ENCODE assay signal across 20 cellular contexts in genomic region chr20:50198211-50198666, GRCh38.
"Had no signal": no experiment of that assay in that cellular context is flagged by ENCODE, and none has a peak within 500 bp of the region (broad histone marks: within the 10 kb centered on the region; RNA-seq: fewer than 3 reads in every experiment).

No MANE protein-coding gene starts in this region.

- H3K36me3 Mint-ChIP-seq: activated naive CD4-positive, alpha-beta T cell treated with anti-CD3 and anti-CD28 coated beads, Interleukin-2, amount 50 U/mL, for 24 hours had no signal

- H3K4me1 ChIP-seq: prostate gland had no signal

- H3K36me3 ChIP-seq: prostate gland, WERI-Rb-1 had no signal

- H3K4me3 Mint-ChIP-seq: activated CD8-positive, alpha-beta T cell treated with anti-CD3 and anti-CD28 coated beads, Interleukin-2, amount 10 ng/mL, durations not matched to agents 7 days and 5 days; activated naive CD4-positive, alpha-beta T cell treated with anti-CD3 and anti-CD28 coated beads, Interleukin-2, amount 50 U/mL, for 24 hours; activated T-helper 17 cell treated with anti-CD3 and anti-CD28 coated beads, Interleukin-2, amount 50 U/mL, for 72 hours; endodermal cell; naive B cell; stimulated activated naive B cell treated with anti-CD40 and anti-IgM and Interleukin-4, amounts not matched to agents 10 μg/mL and 1 μg/mL and 100 μg/mL, for 72 hours had no signal

- H3K27ac Mint-ChIP-seq: activated CD8-positive, alpha-beta T cell treated with anti-CD3 and anti-CD28 coated beads, Interleukin-2, amount 10 ng/mL, durations not matched to agents 7 days and 5 days; activated naive CD4-positive, alpha-beta T cell treated with anti-CD3 and anti-CD28 coated beads, Interleukin-2, amount 50 U/mL, for 24 hours; activated T-helper 17 cell treated with anti-CD3 and anti-CD28 coated beads, Interleukin-2, amount 50 U/mL, for 72 hours; endodermal cell; stimulated activated naive B cell treated with anti-CD40 and anti-IgM and Interleukin-4, amounts not matched to agents 10 μg/mL and 1 μg/mL and 100 μg/mL, for 72 hours had no signal

- DNase-seq: activated CD4-positive, alpha-beta T cell treated with anti-CD3 and anti-CD28 coated beads for 4 hours; activated CD8-positive, alpha-beta T cell treated with anti-CD3 and anti-CD28 coated beads, Interleukin-2, amount 10 ng/mL, durations not matched to agents 7 days and 5 days; amniotic stem cell; body of pancreas; cerebellar nuclear complex; dermis blood vessel endothelial cell; hippocampal formation; lower lobe of right lung; naive B cell; nucleus accumbens; stimulated activated CD4-positive, alpha-beta T cell treated with anti-CD3 and anti-CD28 coated beads, Interleukin-2, amount 100 ng/mL, for 24 hours; stimulated activated naive B cell treated with anti-CD40 and anti-IgM and Interleukin-4, amounts not matched to agents 10 μg/mL and 1 μg/mL and 100 μg/mL, for 72 hours; T-helper 1 cell; WERI-Rb-1 had no signal

- ATAC-seq: activated CD8-positive, alpha-beta T cell treated with anti-CD3 and anti-CD28 coated beads, Interleukin-2, amount 10 ng/mL, durations not matched to agents 7 days and 5 days; activated T-helper 17 cell treated with anti-CD3 and anti-CD28 coated beads, Interleukin-2, amount 50 U/mL, for 72 hours; body of pancreas; lower lobe of right lung; sciatic nerve; stimulated activated naive B cell treated with anti-CD40 and anti-IgM and Interleukin-4, amounts not matched to agents 10 μg/mL and 1 μg/mL and 100 μg/mL, for 72 hours had no signal

- H3K27ac ChIP-seq: body of pancreas, lower lobe of right lung, prostate gland, suprapubic skin, WERI-Rb-1 had no signal

- H3K4me3 ChIP-seq: body of pancreas, lower lobe of right lung, prostate gland, suprapubic skin had no signal

- H3K27me3 ChIP-seq: body of pancreas, suprapubic skin had no signal

- H3K9me3 Mint-ChIP-seq: activated naive CD4-positive, alpha-beta T cell treated with anti-CD3 and anti-CD28 coated beads, Interleukin-2, amount 50 U/mL, for 24 hours; activated T-helper 17 cell treated with anti-CD3 and anti-CD28 coated beads, Interleukin-2, amount 50 U/mL, for 72 hours had no signal

- H3K27me3 Mint-ChIP-seq: activated naive CD4-positive, alpha-beta T cell treated with anti-CD3 and anti-CD28 coated beads, Interleukin-2, amount 50 U/mL, for 24 hours; activated T-helper 17 cell treated with anti-CD3 and anti-CD28 coated beads, Interleukin-2, amount 50 U/mL, for 72 hours; stimulated activated naive B cell treated with anti-CD40 and anti-IgM and Interleukin-4, amounts not matched to agents 10 μg/mL and 1 μg/mL and 100 μg/mL, for 72 hours had no signal

- H3K9me3 ChIP-seq: body of pancreas, lower lobe of right lung, prostate gland, suprapubic skin had no signal
